ENCODE assay signal across 1 cellular context in genomic region chr4:109029987-109030386, GRCh38.
TF ChIP-seq lines count a peak whose summit lies in the region.

No MANE protein-coding gene starts in this region.

TF ChIP-seq in IMR-90, 13 proteins besides CTCF, POLR2A, EP300 and RAD21 (continued from another document):
- no peak for TF ChIP-seq MXI1 (IDR thresholded peaks at IDR 0.05; ENCODE audit: borderline replicate concordance, low read depth, low read length)
